ENCODE assay signal across 1 cellular context in the genomic region with DNA sequence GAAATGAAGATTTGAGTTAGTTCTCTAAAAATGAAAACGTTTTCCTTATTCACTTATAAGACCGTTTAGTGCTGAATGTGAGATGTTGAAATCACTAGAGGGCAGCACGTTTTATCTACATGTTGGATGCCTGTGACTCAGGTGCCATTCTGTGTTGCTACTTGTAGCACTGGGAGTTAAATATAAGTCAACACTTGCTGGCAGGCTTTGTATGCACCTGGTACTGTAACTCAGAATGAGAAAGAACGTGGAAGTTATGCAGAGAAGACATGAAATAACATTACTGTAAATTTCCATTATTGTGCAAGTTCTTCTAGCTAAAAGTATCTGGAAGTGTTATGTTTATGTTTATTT.
TF ChIP-seq lines count a peak whose summit lies in the region.

No MANE protein-coding gene starts in this region.

TF ChIP-seq in GM23338, 12 proteins besides CTCF, POLR2A, EP300 and RAD21 (continued from another document):
- TF ChIP-seq, protein P1, sequence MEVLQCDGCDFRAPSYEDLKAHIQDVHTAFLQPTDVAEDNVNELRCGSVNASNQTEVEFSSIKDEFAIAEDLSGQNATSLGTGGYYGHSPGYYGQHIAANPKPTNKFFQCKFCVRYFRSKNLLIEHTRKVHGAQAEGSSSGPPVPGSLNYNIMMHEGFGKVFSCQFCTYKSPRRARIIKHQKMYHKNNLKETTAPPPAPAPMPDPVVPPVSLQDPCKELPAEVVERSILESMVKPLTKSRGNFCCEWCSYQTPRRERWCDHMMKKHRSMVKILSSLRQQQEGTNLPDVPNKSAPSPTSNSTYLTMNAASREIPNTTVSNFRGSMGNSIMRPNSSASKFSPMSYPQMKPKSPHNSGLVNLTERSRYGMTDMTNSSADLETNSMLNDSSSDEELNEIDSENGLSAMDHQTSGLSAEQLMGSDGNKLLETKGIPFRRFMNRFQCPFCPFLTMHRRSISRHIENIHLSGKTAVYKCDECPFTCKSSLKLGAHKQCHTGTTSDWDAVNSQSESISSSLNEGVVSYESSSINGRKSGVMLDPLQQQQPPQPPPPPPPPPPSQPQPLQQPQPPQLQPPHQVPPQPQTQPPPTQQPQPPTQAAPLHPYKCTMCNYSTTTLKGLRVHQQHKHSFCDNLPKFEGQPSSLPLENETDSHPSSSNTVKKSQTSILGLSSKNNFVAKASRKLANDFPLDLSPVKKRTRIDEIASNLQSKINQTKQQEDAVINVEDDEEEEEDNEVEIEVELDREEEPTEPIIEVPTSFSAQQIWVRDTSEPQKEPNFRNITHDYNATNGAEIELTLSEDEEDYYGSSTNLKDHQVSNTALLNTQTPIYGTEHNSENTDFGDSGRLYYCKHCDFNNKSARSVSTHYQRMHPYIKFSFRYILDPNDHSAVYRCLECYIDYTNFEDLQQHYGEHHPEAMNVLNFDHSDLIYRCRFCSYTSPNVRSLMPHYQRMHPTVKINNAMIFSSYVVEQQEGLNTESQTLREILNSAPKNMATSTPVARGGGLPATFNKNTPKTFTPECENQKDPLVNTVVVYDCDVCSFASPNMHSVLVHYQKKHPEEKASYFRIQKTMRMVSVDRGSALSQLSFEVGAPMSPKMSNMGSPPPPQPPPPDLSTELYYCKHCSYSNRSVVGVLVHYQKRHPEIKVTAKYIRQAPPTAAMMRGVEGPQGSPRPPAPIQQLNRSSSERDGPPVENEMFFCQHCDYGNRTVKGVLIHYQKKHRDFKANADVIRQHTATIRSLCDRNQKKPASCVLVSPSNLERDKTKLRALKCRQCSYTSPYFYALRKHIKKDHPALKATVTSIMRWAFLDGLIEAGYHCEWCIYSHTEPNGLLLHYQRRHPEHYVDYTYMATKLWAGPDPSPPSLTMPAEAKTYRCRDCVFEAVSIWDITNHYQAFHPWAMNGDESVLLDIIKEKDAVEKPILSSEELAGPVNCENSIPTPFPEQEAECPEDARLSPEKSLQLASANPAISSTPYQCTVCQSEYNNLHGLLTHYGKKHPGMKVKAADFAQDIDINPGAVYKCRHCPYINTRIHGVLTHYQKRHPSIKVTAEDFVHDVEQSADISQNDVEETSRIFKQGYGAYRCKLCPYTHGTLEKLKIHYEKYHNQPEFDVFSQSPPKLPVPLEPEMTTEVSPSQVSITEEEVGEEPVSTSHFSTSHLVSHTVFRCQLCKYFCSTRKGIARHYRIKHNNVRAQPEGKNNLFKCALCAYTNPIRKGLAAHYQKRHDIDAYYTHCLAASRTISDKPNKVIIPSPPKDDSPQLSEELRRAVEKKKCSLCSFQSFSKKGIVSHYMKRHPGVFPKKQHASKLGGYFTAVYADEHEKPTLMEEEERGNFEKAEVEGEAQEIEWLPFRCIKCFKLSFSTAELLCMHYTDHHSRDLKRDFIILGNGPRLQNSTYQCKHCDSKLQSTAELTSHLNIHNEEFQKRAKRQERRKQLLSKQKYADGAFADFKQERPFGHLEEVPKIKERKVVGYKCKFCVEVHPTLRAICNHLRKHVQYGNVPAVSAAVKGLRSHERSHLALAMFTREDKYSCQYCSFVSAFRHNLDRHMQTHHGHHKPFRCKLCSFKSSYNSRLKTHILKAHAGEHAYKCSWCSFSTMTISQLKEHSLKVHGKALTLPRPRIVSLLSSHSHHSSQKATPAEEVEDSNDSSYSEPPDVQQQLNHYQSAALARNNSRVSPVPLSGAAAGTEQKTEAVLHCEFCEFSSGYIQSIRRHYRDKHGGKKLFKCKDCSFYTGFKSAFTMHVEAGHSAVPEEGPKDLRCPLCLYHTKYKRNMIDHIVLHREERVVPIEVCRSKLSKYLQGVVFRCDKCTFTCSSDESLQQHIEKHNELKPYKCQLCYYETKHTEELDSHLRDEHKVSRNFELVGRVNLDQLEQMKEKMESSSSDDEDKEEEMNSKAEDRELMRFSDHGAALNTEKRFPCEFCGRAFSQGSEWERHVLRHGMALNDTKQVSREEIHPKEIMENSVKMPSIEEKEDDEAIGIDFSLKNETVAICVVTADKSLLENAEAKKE (CRISPR knock-in tag; IDR thresholded peaks at IDR 0.05), result no peak
- TF ChIP-seq JUNB (IDR thresholded peaks at IDR 0.05; ENCODE audit: unreplicated experiment), result no peak
- no peak for TF ChIP-seq EZH2phosphoT487 (IDR thresholded peaks at IDR 0.05; ENCODE audit: unreplicated experiment)
- no peak for TF ChIP-seq STAT1 (IDR thresholded peaks at IDR 0.05; ENCODE audit: unreplicated experiment)
- TF ChIP-seq, protein P2, sequence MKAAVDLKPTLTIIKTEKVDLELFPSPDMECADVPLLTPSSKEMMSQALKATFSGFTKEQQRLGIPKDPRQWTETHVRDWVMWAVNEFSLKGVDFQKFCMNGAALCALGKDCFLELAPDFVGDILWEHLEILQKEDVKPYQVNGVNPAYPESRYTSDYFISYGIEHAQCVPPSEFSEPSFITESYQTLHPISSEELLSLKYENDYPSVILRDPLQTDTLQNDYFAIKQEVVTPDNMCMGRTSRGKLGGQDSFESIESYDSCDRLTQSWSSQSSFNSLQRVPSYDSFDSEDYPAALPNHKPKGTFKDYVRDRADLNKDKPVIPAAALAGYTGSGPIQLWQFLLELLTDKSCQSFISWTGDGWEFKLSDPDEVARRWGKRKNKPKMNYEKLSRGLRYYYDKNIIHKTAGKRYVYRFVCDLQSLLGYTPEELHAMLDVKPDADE (IDR thresholded peaks at IDR 0.05), result no peak
- TF ChIP-seq POLR2AphosphoS5 (IDR thresholded peaks at IDR 0.05; ENCODE audit: low read depth), result no peak
- TF ChIP-seq CREB1 (CRISPR knock-in tag; IDR thresholded peaks at IDR 0.05; ENCODE audit: low read depth), result no peak
- TF ChIP-seq EZH2 (IDR thresholded peaks at IDR 0.05; ENCODE audit: low read depth, unreplicated experiment), result no peak
- TF ChIP-seq NANOG (IDR thresholded peaks at IDR 0.05; ENCODE audit: borderline replicate concordance), result no peak
- TF ChIP-seq, protein P3, sequence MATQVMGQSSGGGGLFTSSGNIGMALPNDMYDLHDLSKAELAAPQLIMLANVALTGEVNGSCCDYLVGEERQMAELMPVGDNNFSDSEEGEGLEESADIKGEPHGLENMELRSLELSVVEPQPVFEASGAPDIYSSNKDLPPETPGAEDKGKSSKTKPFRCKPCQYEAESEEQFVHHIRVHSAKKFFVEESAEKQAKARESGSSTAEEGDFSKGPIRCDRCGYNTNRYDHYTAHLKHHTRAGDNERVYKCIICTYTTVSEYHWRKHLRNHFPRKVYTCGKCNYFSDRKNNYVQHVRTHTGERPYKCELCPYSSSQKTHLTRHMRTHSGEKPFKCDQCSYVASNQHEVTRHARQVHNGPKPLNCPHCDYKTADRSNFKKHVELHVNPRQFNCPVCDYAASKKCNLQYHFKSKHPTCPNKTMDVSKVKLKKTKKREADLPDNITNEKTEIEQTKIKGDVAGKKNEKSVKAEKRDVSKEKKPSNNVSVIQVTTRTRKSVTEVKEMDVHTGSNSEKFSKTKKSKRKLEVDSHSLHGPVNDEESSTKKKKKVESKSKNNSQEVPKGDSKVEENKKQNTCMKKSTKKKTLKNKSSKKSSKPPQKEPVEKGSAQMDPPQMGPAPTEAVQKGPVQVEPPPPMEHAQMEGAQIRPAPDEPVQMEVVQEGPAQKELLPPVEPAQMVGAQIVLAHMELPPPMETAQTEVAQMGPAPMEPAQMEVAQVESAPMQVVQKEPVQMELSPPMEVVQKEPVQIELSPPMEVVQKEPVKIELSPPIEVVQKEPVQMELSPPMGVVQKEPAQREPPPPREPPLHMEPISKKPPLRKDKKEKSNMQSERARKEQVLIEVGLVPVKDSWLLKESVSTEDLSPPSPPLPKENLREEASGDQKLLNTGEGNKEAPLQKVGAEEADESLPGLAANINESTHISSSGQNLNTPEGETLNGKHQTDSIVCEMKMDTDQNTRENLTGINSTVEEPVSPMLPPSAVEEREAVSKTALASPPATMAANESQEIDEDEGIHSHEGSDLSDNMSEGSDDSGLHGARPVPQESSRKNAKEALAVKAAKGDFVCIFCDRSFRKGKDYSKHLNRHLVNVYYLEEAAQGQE (IDR thresholded peaks at IDR 0.05; ENCODE audit: unreplicated experiment), result no peak
